ENCODE assay signal across 17 cellular contexts in genomic region chr15:77532846-77533245, GRCh38.
"Had no signal": no experiment of that assay in that cellular context is flagged by ENCODE, and none has a peak within 500 bp of the region (broad histone marks: within the 10 kb centered on the region; RNA-seq: fewer than 3 reads in every experiment).

No MANE protein-coding gene starts in this region.

- H3K36me3 ChIP-seq: cardiac muscle cell, lower lobe of right lung had no signal

- H3K4me1 Mint-ChIP-seq: activated CD4-positive, alpha-beta memory T cell treated with anti-CD3 and anti-CD28 coated beads, Interleukin-2, amount 10 ng/mL, durations not matched to agents 7 days and 5 days; activated CD8-positive, alpha-beta memory T cell treated with anti-CD3 and anti-CD28 coated beads, Interleukin-2, amount 10 ng/mL, durations not matched to agents 7 days and 5 days; T-cell had no signal

- H3K27ac Mint-ChIP-seq: activated CD4-positive, alpha-beta memory T cell treated with anti-CD3 and anti-CD28 coated beads, Interleukin-2, amount 10 ng/mL, durations not matched to agents 7 days and 5 days; activated CD8-positive, alpha-beta memory T cell treated with anti-CD3 and anti-CD28 coated beads, Interleukin-2, amount 10 ng/mL, durations not matched to agents 7 days and 5 days; activated naive CD4-positive, alpha-beta T cell treated with anti-CD3 and anti-CD28 coated beads for 36 hours; natural killer cell treated with Interleukin-12 subunit alpha and Interleukin-12 subunit beta and Interleukin-15 and Interleukin-18, amount 100 ng/mL, for 72 hours; T-cell had no signal

- H3K9me3 ChIP-seq: lower lobe of right lung, psoas muscle, SK-N-SH, testis had no signal

- H3K36me3 Mint-ChIP-seq: activated CD8-positive, alpha-beta memory T cell treated with anti-CD3 and anti-CD28 coated beads, Interleukin-2, amount 10 ng/mL, durations not matched to agents 7 days and 5 days; natural killer cell treated with Interleukin-12 subunit alpha and Interleukin-12 subunit beta and Interleukin-15 and Interleukin-18, amount 100 ng/mL, for 72 hours; T-cell had no signal

- H3K4me2 ChIP-seq: SK-N-SH had no signal

- H3K4me1 ChIP-seq: foreskin keratinocyte had no signal

- H3K9me3 Mint-ChIP-seq: activated CD4-positive, alpha-beta memory T cell treated with anti-CD3 and anti-CD28 coated beads, Interleukin-2, amount 10 ng/mL, durations not matched to agents 7 days and 5 days; activated naive CD4-positive, alpha-beta T cell treated with anti-CD3 and anti-CD28 coated beads for 36 hours; natural killer cell treated with Interleukin-12 subunit alpha and Interleukin-12 subunit beta and Interleukin-15 and Interleukin-18, amount 100 ng/mL, for 72 hours; T-cell had no signal

- H3K9ac ChIP-seq: SK-N-SH had no signal

- H3K27ac ChIP-seq: cardiac muscle cell, foreskin keratinocyte, lower lobe of right lung, psoas muscle, testis had no signal

- ATAC-seq: activated CD8-positive, alpha-beta memory T cell treated with anti-CD3 and anti-CD28 coated beads, Interleukin-2, amount 10 ng/mL, durations not matched to agents 7 days and 5 days; foreskin keratinocyte; lower lobe of right lung; natural killer cell treated with Interleukin-12 subunit alpha and Interleukin-12 subunit beta and Interleukin-15 and Interleukin-18, amount 100 ng/mL, for 72 hours; psoas muscle; T-cell had no signal

- H3K4me3 ChIP-seq: cardiac muscle cell, dorsolateral prefrontal cortex, lower lobe of right lung, psoas muscle, testis had no signal

- DNase-seq: activated CD4-positive, alpha-beta memory T cell treated with anti-CD3 and anti-CD28 coated beads, Interleukin-2, amount 10 ng/mL, durations not matched to agents 7 days and 5 days; activated CD4-positive, alpha-beta T cell treated with anti-CD3 and anti-CD28 coated beads for 48 hours; activated CD4-positive, CD25-positive, alpha-beta regulatory T cell; activated CD8-positive, alpha-beta memory T cell treated with anti-CD3 and anti-CD28 coated beads, Interleukin-2, amount 10 ng/mL, durations not matched to agents 7 days and 5 days; activated naive CD4-positive, alpha-beta T cell treated with anti-CD3 and anti-CD28 coated beads for 36 hours; foreskin keratinocyte; glutamatergic neuron; lower lobe of right lung; SK-N-SH; small intestine; stimulated activated CD4-positive, alpha-beta T cell treated with anti-CD3 and anti-CD28 coated beads, Interleukin-4, amount 100 ng/mL, for 1 hour; T-cell; testis had no signal

- H3K27me3 ChIP-seq: cardiac muscle cell, dorsolateral prefrontal cortex, testis had no signal

- H3K9me2 ChIP-seq: SK-N-SH had no signal

- H3K4me3 Mint-ChIP-seq: activated CD4-positive, alpha-beta memory T cell treated with anti-CD3 and anti-CD28 coated beads, Interleukin-2, amount 10 ng/mL, durations not matched to agents 7 days and 5 days; activated CD8-positive, alpha-beta memory T cell treated with anti-CD3 and anti-CD28 coated beads, Interleukin-2, amount 10 ng/mL, durations not matched to agents 7 days and 5 days; activated naive CD4-positive, alpha-beta T cell treated with anti-CD3 and anti-CD28 coated beads for 36 hours; natural killer cell treated with Interleukin-12 subunit alpha and Interleukin-12 subunit beta and Interleukin-15 and Interleukin-18, amount 100 ng/mL, for 72 hours; T-cell had no signal
